Comparison of ENCODE assay signal across 28 cellular contexts in genomic region chr3:2597615-2598014, GRCh38.
"Had no signal": no experiment of that assay in that cellular context is flagged by ENCODE, and none has a peak within 500 bp of the region (broad histone marks: within the 10 kb centered on the region; RNA-seq: fewer than 3 reads in every experiment).

No MANE protein-coding gene starts in this region.

- ATAC-seq: activated CD4-positive, CD25-positive, alpha-beta regulatory T cell treated with anti-CD3 and anti-CD28 coated beads, Interleukin-2, amount 50 U/mL, for 24 hours; activated CD8-positive, alpha-beta T cell treated with anti-CD3 and anti-CD28 coated beads for 36 hours; activated T-cell treated with anti-CD3 and anti-CD28 coated beads, Interleukin-2, amount 50 U/mL, for 4 hours; activated T-helper 17 cell treated with anti-CD3 and anti-CD28 coated beads, Interleukin-2, amount 50 U/mL, for 72 hours; effector memory CD8-positive, alpha-beta T cell; gastroesophageal sphincter; heart right ventricle; T-helper 17 cell had no signal

- H3K27ac ChIP-seq: brain microvascular endothelial cell, esophagus squamous epithelium, gastroesophageal sphincter, heart right ventricle, WERI-Rb-1 had no signal

- DNase-seq: activated B cell treated with CpG ODN at 0.5 μM for 24 hours; activated CD4-positive, alpha-beta T cell treated with anti-CD3 and anti-CD28 coated beads for 48 hours; activated CD4-positive, alpha-beta T cell treated with anti-CD3 and anti-CD28 coated beads, Interleukin-2, amount 50 U/mL, for 1 hour; activated CD4-positive, alpha-beta T cell treated with anti-CD3 and anti-CD28 coated beads, Interleukin-2, amount 50 U/mL, for 48 hours; activated CD8-positive, alpha-beta memory T cell treated with anti-CD3 and anti-CD28 coated beads for 24 hours; activated CD8-positive, alpha-beta T cell treated with anti-CD3 and anti-CD28 coated beads for 36 hours; activated effector memory CD4-positive, alpha-beta T cell treated with Interleukin-2 at 50 U/mL for 16 hours; activated gamma-delta T cell treated with Interleukin-2 at 50 U/mL for 16 hours; activated naive CD4-positive, alpha-beta T cell treated with anti-CD3 and anti-CD28 coated beads, Interleukin-2, amount 50 U/mL, for 16 hours; activated naive CD4-positive, alpha-beta T cell treated with Interleukin-2 at 50 U/mL for 16 hours; activated T-cell treated with anti-CD3 and anti-CD28 coated beads, Interleukin-2, amount 50 U/mL, for 4 hours; amniotic stem cell; anterior cingulate cortex; brain microvascular endothelial cell; cortex of kidney; dermis blood vessel endothelial cell; effector CD4-positive, alpha-beta T cell; effector memory CD8-positive, alpha-beta T cell; erythroblast; esophagus squamous epithelium; foreskin melanocyte; heart right ventricle; T-helper 1 cell; T-helper 17 cell; WERI-Rb-1 had no signal

- H3K27me3 ChIP-seq: brain microvascular endothelial cell, esophagus squamous epithelium, gastroesophageal sphincter, heart right ventricle had no signal

- H3K4me1 ChIP-seq: esophagus squamous epithelium, heart right ventricle had no signal

- H3K36me3 ChIP-seq: brain microvascular endothelial cell, esophagus squamous epithelium, gastroesophageal sphincter, heart right ventricle, WERI-Rb-1 had no signal

- H3K9me3 ChIP-seq: esophagus squamous epithelium, gastroesophageal sphincter had no signal

- H3K4me3 ChIP-seq: esophagus squamous epithelium, gastroesophageal sphincter, heart right ventricle had no signal
